In genomic region chr6:149723771-149724417, GRCh38 we compare ENCODE assay signal across 7 cellular contexts. TPM values are rescaled to one million over a fixed set of nuclear protein-coding genes. Genes with fewer than 3 reads are reported as not detected.
DNase-seq lines count a peak whose midpoint lies in the region; ATAC-seq and TF ChIP-seq lines count a peak whose summit lies in the region.

No MANE protein-coding gene starts in this region.

- H3K9me2 ChIP-seq in PC-3 (replicated peaks; ENCODE audit: low read length) = no peaks in the 10 kb centered on the region

- intact Hi-C loops in PC-3 (cut with micrococcal nuclease) (loop anchor here (5.0 to 10.0 kb wide), 3 partner anchors 101 to 291 kb away; no protein-coding TSS in a partner anchor), head of caudate nucleus (cut with DNase I) (loop anchor here (2.0 kb wide), 1 partner anchor 25 kb away; the partner anchor contains the start of gene PCMT1)

- peaks cover 29% of the 10 kb centered on the region for H3K4me1 Mint-ChIP-seq in activated naive CD4-positive, alpha-beta T cell treated with anti-CD3 and anti-CD28 coated beads, Interleukin-2, amount 10 ng/mL, durations not matched to agents 7 days and 5 days

- no peak overlapping the region for H2AFZ ChIP-seq in PC-3 (ENCODE audit: low read length)

- BruUV-seq in PC-3 (replicated peaks; lab: Mats Ljungman, UMichigan) = no TSS peak

- peaks cover 30% of the 10 kb centered on the region for H3K36me3 Mint-ChIP-seq in activated naive CD4-positive, alpha-beta T cell treated with anti-CD3 and anti-CD28 coated beads, Interleukin-2, amount 10 ng/mL, durations not matched to agents 7 days and 5 days

- no peaks in the 10 kb centered on the region; the same call in 1 of the 2 replicates for H3K79me2 ChIP-seq in PC-3 (ENCODE audit: low read length)

- ATAC-seq in PC-3 (peak; percentile 98), GM18873 (IDR thresholded peaks at IDR 0.05; ENCODE audit: low FRiP score, unreplicated experiment) (no peak)

- no peak overlapping the region for H3K4me3 Mint-ChIP-seq in activated naive CD4-positive, alpha-beta T cell treated with anti-CD3 and anti-CD28 coated beads, Interleukin-2, amount 10 ng/mL, durations not matched to agents 7 days and 5 days

- no peaks in the 10 kb centered on the region for H3K27me3 ChIP-seq in GM06990 (replicated peaks; ENCODE audit: control insufficient read depth, insufficient read depth, low read length)
- H3K27me3 ChIP-seq in PC-3 (ENCODE audit: low read length) = no peaks in the 10 kb centered on the region

- H3K4me1 ChIP-seq in PC-3 (ENCODE audit: insufficient read depth, low read length) = no peaks in the 10 kb centered on the region

- CTCF ChIA-PET in PC-3 (lab: Charles Lee) = interaction anchor here (0.7 kb wide), 1 partner anchor 26 kb away, joined by 4 read pairs; the partner anchor contains the start of gene PCMT1
- CTCF ChIA-PET in activated naive CD4-positive, alpha-beta T cell treated with anti-CD3 and anti-CD28 coated beads, Interleukin-2, amount 10 ng/mL, durations not matched to agents 7 days and 5 days (lab: Charles Lee) = interaction anchor here (0.6 to 1.7 kb wide), 10 partner anchors 23 to 827 kb away, joined by 3 to 6 read pairs (median 4); no protein-coding TSS in a partner anchor

- no peaks in the 10 kb centered on the region for H3K9me3 ChIP-seq in PC-3 (ENCODE audit: low read length)

- DNase-seq in GM06990 (ENCODE audit: extremely low read depth, insufficient read length) (no peak), HPDE6-E6E7 (ENCODE audit: extremely low spot score) (peak; percentile 42), PC-3 (peak; percentile 76), head of caudate nucleus (peak in 40 of 42 donors; percentile 15 to 85 (median 63)), pulmonary artery endothelial cell (ENCODE audit: low read depth, low spot score) (peak; percentile 44)
- peak; percentile 64 for DNase-seq in activated naive CD4-positive, alpha-beta T cell treated with anti-CD3 and anti-CD28 coated beads, Interleukin-2, amount 10 ng/mL, durations not matched to agents 7 days and 5 days

- peaks cover 3% of the 10 kb centered on the region for H3K36me3 ChIP-seq in GM06990 (ENCODE audit: control insufficient read depth, insufficient read depth, low read length)
- peaks cover 9% of the 10 kb centered on the region; the same call in 1 of the 2 replicates for H3K36me3 ChIP-seq in PC-3 (ENCODE audit: low read depth, low read length)

- H3K27ac Mint-ChIP-seq in activated naive CD4-positive, alpha-beta T cell treated with anti-CD3 and anti-CD28 coated beads, Interleukin-2, amount 10 ng/mL, durations not matched to agents 7 days and 5 days = peak overlapping the region; percentile 22

- peak; percentile 75 for TF ChIP-seq CTCF in GM06990 (IDR thresholded peaks at IDR 0.05; ENCODE audit: insufficient read depth, low read length, poor library complexity, severe bottlenecking)
- peak; percentile 84 for TF ChIP-seq CTCF in PC-3 (conservative IDR thresholded peaks at IDR 0.05; ENCODE audit: low read depth, low read length)

- no peaks in the 10 kb centered on the region for H3F3A ChIP-seq in PC-3 (ENCODE audit: low read length, unreplicated experiment)

- H3K9me3 Mint-ChIP-seq in activated naive CD4-positive, alpha-beta T cell treated with anti-CD3 and anti-CD28 coated beads, Interleukin-2, amount 10 ng/mL, durations not matched to agents 7 days and 5 days = no peaks in the 10 kb centered on the region

- no peak overlapping the region for H3K4me2 ChIP-seq in PC-3 (ENCODE audit: low read length)

- no peaks in the 10 kb centered on the region for H4K20me1 ChIP-seq in PC-3 (ENCODE audit: low read length)

- POLR2A ChIA-PET in PC-3 (lab: Charles Lee; ENCODE audit: unreplicated experiment) = no interaction called here

- H3K4me3 ChIP-seq in GM06990 (replicated peaks; ENCODE audit: low read depth, low read length) (no peak overlapping the region), PC-3 (ENCODE audit: low read length) (no peak overlapping the region)

- no peak overlapping the region for H3K27ac ChIP-seq in PC-3 (ENCODE audit: low read length)

- no peak overlapping the region for H3K9ac ChIP-seq in PC-3 (ENCODE audit: low read length)

- no peaks in the 10 kb centered on the region for H3K27me3 Mint-ChIP-seq in activated naive CD4-positive, alpha-beta T cell treated with anti-CD3 and anti-CD28 coated beads, Interleukin-2, amount 10 ng/mL, durations not matched to agents 7 days and 5 days

RNA-seq across cellular contexts. Expression of gene LATS1, which starts 6.0 kb away (rescaled TPM):
- total RNA-seq in PC-3 (2014; rRNA removed) (9.2 and 9.7 TPM in 2 replicates), pulmonary artery endothelial cell (6.6 and 8.5 TPM in 2 replicates)

RNA-seq across cellular contexts. Expression of gene NUP43, which starts 22.4 kb away (rescaled TPM):
- 19.2 and 25.5 TPM in 2 replicates for total RNA-seq in PC-3 (2014; rRNA removed)
- 33.2 and 47.3 TPM in 2 replicates for total RNA-seq in pulmonary artery endothelial cell

RNA-seq across cellular contexts. Expression of gene PCMT1, which starts 25.6 kb away (rescaled TPM):
- total RNA-seq in PC-3 (2014; rRNA removed) (122 and 158 TPM in 2 replicates), pulmonary artery endothelial cell (130 and 165 TPM in 2 replicates)
